9 cellular contexts compared by ENCODE assay signal in genomic region chr16:22424161-22424937, GRCh38. TPM values are rescaled to one million over a fixed set of nuclear protein-coding genes. Genes with fewer than 3 reads are reported as not detected.
DNase-seq lines count a peak whose midpoint lies in the region; TF ChIP-seq lines count a peak whose summit lies in the region.
"Had no signal": no experiment of that assay in that cellular context is flagged by ENCODE, and none has a peak within 500 bp of the region (broad histone marks: within the 10 kb centered on the region; RNA-seq: fewer than 3 reads in every experiment).

No MANE protein-coding gene starts in this region.

- H3K4me3 Mint-ChIP-seq in IgD-negative memory B cell = no peak overlapping the region
- no peak overlapping the region for H3K4me3 Mint-ChIP-seq in T-helper 2 cell treated with Interferon-gamma antibody and Interleukin-4, amounts not matched to agents 5 μg/mL and 100 μg/mL, for 36 hours

- no peaks in the 10 kb centered on the region for H3K9me3 Mint-ChIP-seq in IgD-negative memory B cell
- no peaks in the 10 kb centered on the region for H3K9me3 Mint-ChIP-seq in T-helper 2 cell treated with Interferon-gamma antibody and Interleukin-4, amounts not matched to agents 5 μg/mL and 100 μg/mL, for 36 hours
- H3K9me3 Mint-ChIP-seq: activated T-helper 2 cell treated with anti-CD3 and anti-CD28 coated beads, Interferon-gamma antibody, Interleukin-2, Interleukin-4, amounts not matched to agents 10 μg/mL and 5 μg/mL and 100 μg/mL, durations not matched to agents 14 hours and 24 hours and 36 hours had no signal

- peak; percentile 14 for DNase-seq in dedifferentiated amniotic fluid mesenchymal stem cell (ENCODE audit: extremely low spot score)
- peak; percentile 60 for DNase-seq in medulla oblongata (ENCODE audit: extremely low spot score)
- DNase-seq in COLO829 (ENCODE audit: low spot score) = no peak
- DNase-seq in T-helper 2 cell treated with Interferon-gamma antibody and Interleukin-4, amounts not matched to agents 5 μg/mL and 100 μg/mL, for 36 hours (ENCODE audit: low spot score) = no peak
- DNase-seq in GM10266 (ENCODE audit: extremely low spot score) = no peak
- DNase-seq: stimulated activated CD4-positive, alpha-beta T cell treated with anti-CD3 and anti-CD28 coated beads, Interleukin-4, amount 100 ng/mL, for 24 hours had no signal

- H3K27ac Mint-ChIP-seq in IgD-negative memory B cell = peak overlapping the region in 2 of 3 donors; percentile 39 to 40
- no peak overlapping the region for H3K27ac Mint-ChIP-seq in T-helper 2 cell treated with Interferon-gamma antibody and Interleukin-4, amounts not matched to agents 5 μg/mL and 100 μg/mL, for 36 hours
- H3K27ac Mint-ChIP-seq: activated T-helper 2 cell treated with anti-CD3 and anti-CD28 coated beads, Interferon-gamma antibody, Interleukin-2, Interleukin-4, amounts not matched to agents 10 μg/mL and 5 μg/mL and 100 μg/mL, durations not matched to agents 14 hours and 24 hours and 36 hours had no signal

- H3K27me3 ChIP-seq in thymus (ENCODE audit: control insufficient read depth, insufficient read depth) = no peaks in the 10 kb centered on the region

- H3K27me3 Mint-ChIP-seq in IgD-negative memory B cell = no peaks in the 10 kb centered on the region
- no peaks in the 10 kb centered on the region for H3K27me3 Mint-ChIP-seq in T-helper 2 cell treated with Interferon-gamma antibody and Interleukin-4, amounts not matched to agents 5 μg/mL and 100 μg/mL, for 36 hours (ENCODE audit: low read depth)

- peaks cover 81% of the 10 kb centered on the region for H3K36me3 ChIP-seq in thymus (ENCODE audit: control insufficient read depth, insufficient read depth)

- WGBS in thymus = 96% methylated on average over 22 of the region's 22 CpGs

- H3K4me3 ChIP-seq in thymus (ENCODE audit: low read length) = no peak overlapping the region

- peak overlapping the region; percentile 31 for H3K27ac ChIP-seq in thymus (ENCODE audit: low read depth)

- H3K9me3 ChIP-seq in thymus (ENCODE audit: control insufficient read depth) = no peaks in the 10 kb centered on the region

- no peak for TF ChIP-seq CTCF in GM10266 (IDR thresholded peaks at IDR 0.05; ENCODE audit: control insufficient read depth, insufficient read depth, low read depth, missing control alignments)

- no peaks in the 10 kb centered on the region for H3K4me1 Mint-ChIP-seq in IgD-negative memory B cell
- no peaks in the 10 kb centered on the region for H3K4me1 Mint-ChIP-seq in T-helper 2 cell treated with Interferon-gamma antibody and Interleukin-4, amounts not matched to agents 5 μg/mL and 100 μg/mL, for 36 hours (ENCODE audit: low read depth)

- no peaks in the 10 kb centered on the region for H3K4me1 ChIP-seq in thymus (ENCODE audit: control insufficient read depth, insufficient read depth, low read length)

- H3K36me3 Mint-ChIP-seq in IgD-negative memory B cell = peaks cover 15% of the 10 kb centered on the region
- H3K36me3 Mint-ChIP-seq in T-helper 2 cell treated with Interferon-gamma antibody and Interleukin-4, amounts not matched to agents 5 μg/mL and 100 μg/mL, for 36 hours (ENCODE audit: low read depth) = peaks cover 40% of the 10 kb centered on the region

RNA-seq across cellular contexts. Expression of gene CDR2, which starts 49.9 kb away (rescaled TPM):
- polyA plus RNA-seq in IgD-negative memory B cell = 16.2 TPM
- polyA plus RNA-seq in thymus = 27.3 TPM

Comparison
In these comparisons a context has a peak if more than half of its experiments do, and no peak if none do; other contexts are left out.
1. DNase-seq: peak in dedifferentiated amniotic fluid mesenchymal stem cell (single experiment) and medulla oblongata (single experiment); none in COLO829 (single experiment), T-helper 2 cell treated with Interferon-gamma antibody and Interleukin-4, amounts not matched to agents 5 μg/mL and 100 μg/mL, for 36 hours (single experiment) and GM10266 (single experiment).